Comparison of ENCODE assay signal across 8 cellular contexts in genomic region chr12:46266869-46267617, GRCh38. TPM values are rescaled to one million over a fixed set of nuclear protein-coding genes. Genes with fewer than 3 reads are reported as not detected.
DNase-seq lines count a peak whose midpoint lies in the region; ATAC-seq and TF ChIP-seq lines count a peak whose summit lies in the region.

No MANE protein-coding gene starts in this region.

- no peaks in the 10 kb centered on the region for H3K9me3 ChIP-seq in MG63

- H3K36me3 ChIP-seq in MG63 (peaks cover 11% of the 10 kb centered on the region), kidney epithelial cell (ENCODE audit: control insufficient read depth, insufficient read depth, low read length) (no peaks in the 10 kb centered on the region)

- no peak for ATAC-seq in GM21825 (IDR thresholded peaks at IDR 0.05; ENCODE audit: unreplicated experiment)

- no peaks in the 10 kb centered on the region for H3K27me3 ChIP-seq in MG63
- H3K27me3 ChIP-seq in kidney epithelial cell (ENCODE audit: control insufficient read depth, insufficient read depth, low read length), result no peaks in the 10 kb centered on the region

- TF ChIP-seq CTCF in WI38 (IDR thresholded peaks at IDR 0.05; ENCODE audit: low read depth, low read length) (no peak), kidney epithelial cell (IDR thresholded peaks at IDR 0.05; ENCODE audit: insufficient read depth, low read length, poor library complexity, severe bottlenecking) (no peak)

- H3K4me3 ChIP-seq in MG63 (peak overlapping the region; percentile 73), WI38 (ENCODE audit: low read depth, low read length) (peak overlapping the region; percentile 91), kidney epithelial cell (ENCODE audit: low read depth, low read length) (peak overlapping the region; percentile 80)

- DNase-seq in DMS79 (lab: John Stamatoyannopoulos, UW) (peak; percentile 29), MG63 (peak; percentile 46), kidney epithelial cell (ENCODE audit: low read depth) (no peak), MV-4-11 (lab: John Stamatoyannopoulos, UW) (no peak)
- DNase-seq in central memory CD4-positive, alpha-beta T cell, result peak; percentile 85
- peak; percentile 33 to 34 for DNase-seq in stimulated activated CD4-positive, alpha-beta T cell treated with anti-CD3 and anti-CD28 coated beads, Interleukin-15, amount 100 ng/mL, for 1 hour (ENCODE audit: low read depth in 1 of 2, low spot score in 1 of 2)

RNA-seq across cellular contexts. Expression of gene SLC38A1, which starts 1.8 kb away (rescaled TPM):
- total RNA-seq in MG63 (2014; rRNA removed; shearing (Covaris generic); ENCODE audit: low replicate concordance), result 54.3 and 61.2 TPM in 2 replicates
- 240 and 245 TPM in 2 replicates for total RNA-seq in kidney epithelial cell

Comparison
In these comparisons a context has a peak if more than half of its experiments do, and no peak if none do; other contexts are left out.
1. DNase-seq: peak in DMS79 (single experiment), MG63 (single experiment), central memory CD4-positive, alpha-beta T cell (single experiment) and stimulated activated CD4-positive, alpha-beta T cell treated with anti-CD3 and anti-CD28 coated beads, Interleukin-15, amount 100 ng/mL, for 1 hour (2 of 2); none in kidney epithelial cell (single experiment) and MV-4-11 (single experiment).
2. Peak in every context shown above with its lines, with median percentiles within 50 percentile points of each other: H3K4me3 ChIP-seq.